Comparison of ENCODE assay signal across 8 cellular contexts in the genomic region with DNA sequence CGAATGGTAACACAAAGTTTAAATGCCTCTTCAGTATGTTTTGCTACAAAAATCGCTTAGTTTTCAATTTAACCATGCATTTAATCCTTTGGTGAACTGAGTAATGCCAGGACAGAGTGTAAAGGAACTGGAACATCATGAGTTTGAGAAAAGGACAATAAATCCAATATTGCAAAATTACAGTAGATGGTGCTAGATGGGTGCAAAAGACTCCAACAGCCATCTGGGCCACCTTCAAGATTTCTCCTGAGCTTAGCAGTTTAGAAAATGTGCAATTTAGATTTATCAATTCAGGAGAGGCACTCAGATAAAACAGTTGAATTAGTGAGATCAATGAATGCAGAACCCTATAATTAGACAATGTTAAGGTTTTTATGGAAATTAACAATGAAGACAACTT. TPM values are rescaled to one million over a fixed set of nuclear protein-coding genes. Genes with fewer than 3 reads are reported as not detected.
A peak's percentile ranks its signal among the peaks of the same experiment; 100 is the strongest.
DNase-seq lines count a peak whose midpoint lies in the region; ATAC-seq, FAIRE-seq and TF ChIP-seq lines count a peak whose summit lies in the region.

No MANE protein-coding gene starts in this region.

- 1% methylated on average over 2 of the region's 2 CpGs for WGBS in SK-N-SH (ENCODE audit: low lambda C conversion rate)

- H3K79me2 ChIP-seq in Karpas-422 (ENCODE audit: low read length) = no peaks in the 10 kb centered on the region
- no peaks in the 10 kb centered on the region for H3K79me2 ChIP-seq in SK-N-SH (ENCODE audit: insufficient read depth)
- H3K79me2 ChIP-seq in keratinocyte (ENCODE audit: control insufficient read depth, insufficient read depth, low read length) = no peaks in the 10 kb centered on the region

- H3K9ac ChIP-seq in Karpas-422 (ENCODE audit: low read length) (no peak overlapping the region), SK-N-SH (no peak overlapping the region), keratinocyte (ENCODE audit: control insufficient read depth, extremely low read depth, insufficient read depth, low read length) (no peak overlapping the region)

- H3K27me3 ChIP-seq in Karpas-422 (ENCODE audit: low read length) (no peaks in the 10 kb centered on the region), SK-N-SH (ENCODE audit: insufficient read depth) (peaks cover 3% of the 10 kb centered on the region; the same call in 1 of the 2 replicates), keratinocyte (ENCODE audit: control insufficient read depth, extremely low read depth, insufficient read depth, low read length) (no peaks in the 10 kb centered on the region)

- peaks cover 4% of the 10 kb centered on the region for H3K9me3 Mint-ChIP-seq in mesothelial cell of epicardium

- peak; percentile 82 for TF ChIP-seq RAD21 in SK-N-SH (IDR thresholded peaks at IDR 0.05; ENCODE audit: low read length)

- no peaks in the 10 kb centered on the region for H4K20me1 ChIP-seq in Karpas-422 (ENCODE audit: insufficient read depth, low read depth, low read length)
- 0 out of 2 replicates have a peak, but pooled peaks cover 4% of the 10 kb centered on the region for H4K20me1 ChIP-seq in SK-N-SH (ENCODE audit: insufficient read depth)
- no peaks in the 10 kb centered on the region for H4K20me1 ChIP-seq in keratinocyte (ENCODE audit: control insufficient read depth, extremely low read depth, insufficient read depth, low read length)

- H3K27ac Mint-ChIP-seq in mesothelial cell of epicardium = no peak overlapping the region

- H3F3A ChIP-seq in SK-N-SH (replicated peaks; ENCODE audit: insufficient read depth) = no peaks in the 10 kb centered on the region

- POLR2A ChIA-PET in SK-N-SH (lab: Yijun Ruan, JAX) = no interaction called here

- H3K36me3 ChIP-seq in Karpas-422 (ENCODE audit: insufficient read depth, low read length) (no peaks in the 10 kb centered on the region), SK-N-SH (replicated peaks in 1 of 2; ENCODE audit: control insufficient read depth in 1 of 2, insufficient read depth in 2 of 2, low read length in 1 of 2) (no peaks in the 10 kb centered on the region), keratinocyte (ENCODE audit: control insufficient read depth in 2 of 2, extremely low read depth in 1 of 2, insufficient read depth in 2 of 2, low read length in 2 of 2) (no peaks in the 10 kb centered on the region)

- peak; percentile 57 for FAIRE-seq in keratinocyte (lab: Jason Lieb, UNC)

- H3K4me3 ChIP-seq in Karpas-422 (ENCODE audit: low read length) (no peak overlapping the region), SK-N-SH (ENCODE audit: low read depth in 2 of 2, low read length in 1 of 2) (no peak overlapping the region), keratinocyte (ENCODE audit: control insufficient read depth in 2 of 3, extremely low read depth in 1 of 3, insufficient read depth in 2 of 3, low read depth in 1 of 3, low read length in 3 of 3) (no peak overlapping the region)

- no peak overlapping the region for H3K4me3 Mint-ChIP-seq in mesothelial cell of epicardium

- dilution Hi-C loops in keratinocyte (cut with MboI; ENCODE audit: extremely low pct_ligation_motif_present, low sequenced_read_pairs) = no loop called here

- H2AFZ ChIP-seq in Karpas-422 (ENCODE audit: low read length) (no peak overlapping the region), SK-N-SH (ENCODE audit: low read depth) (no peak overlapping the region), keratinocyte (ENCODE audit: control insufficient read depth, low read length) (no peak overlapping the region)

- H3K4me2 ChIP-seq in Karpas-422 (ENCODE audit: low read depth, low read length, poor library complexity, severe bottlenecking) (no peak overlapping the region), SK-N-SH (no peak overlapping the region), keratinocyte (ENCODE audit: control insufficient read depth, extremely low read depth, insufficient read depth, low read depth, low read length) (no peak overlapping the region)

- H3K27ac ChIP-seq in Karpas-422 (ENCODE audit: low read length) (no peak overlapping the region), SK-N-SH (ENCODE audit: low read depth in 2 of 2, low read length in 1 of 2) (no peak overlapping the region), keratinocyte (ENCODE audit: control insufficient read depth, insufficient read depth, low read length) (no peak overlapping the region)

- TF ChIP-seq CTCF in SK-N-SH (IDR thresholded peaks at IDR 0.05) = peak; percentile 58
- peak in 1 of 3 experiments; percentile 30 for TF ChIP-seq CTCF in keratinocyte (optimal IDR thresholded peaks at IDR 0.05 in 1 of 3, IDR thresholded peaks at IDR 0.05 in 1 of 3, conservative IDR thresholded peaks at IDR 0.05 in 1 of 3; ENCODE audit: extremely low read depth in 1 of 3, insufficient read depth in 2 of 3, low read length in 3 of 3)
- no peak for TF ChIP-seq CTCF in mesothelial cell of epicardium (IDR thresholded peaks at IDR 0.05; ENCODE audit: unreplicated experiment)

- H3K9me3 ChIP-seq in Karpas-422 (ENCODE audit: low read length) (no peaks in the 10 kb centered on the region), SK-N-SH (no peaks in the 10 kb centered on the region), keratinocyte (ENCODE audit: control insufficient read depth, low read depth, low read length) (no peaks in the 10 kb centered on the region)

- CTCF ChIA-PET in SK-N-SH (lab: Yijun Ruan, JAX) = interaction anchor here (0.8 to 2.5 kb wide), 6 partner anchors 35 to 384 kb away, joined by 3 to 23 read pairs (median 5); no protein-coding TSS in a partner anchor

- H3K9me2 ChIP-seq in Karpas-422 (replicated peaks; ENCODE audit: insufficient read depth, low read length) = no peaks in the 10 kb centered on the region
- H3K9me2 ChIP-seq in SK-N-SH = no peaks in the 10 kb centered on the region

- ATAC-seq in GM21737 (IDR thresholded peaks at IDR 0.05; ENCODE audit: unreplicated experiment) = no peak
- no peak for ATAC-seq in GM18511 (IDR thresholded peaks at IDR 0.05; ENCODE audit: unreplicated experiment)

- H3K9me1 ChIP-seq in keratinocyte (ENCODE audit: control insufficient read depth, extremely low read depth, insufficient read depth, low read length) = no peaks in the 10 kb centered on the region

- H3K27me3 Mint-ChIP-seq in mesothelial cell of epicardium (ENCODE audit: low read depth) = no peaks in the 10 kb centered on the region

- peaks cover 3% of the 10 kb centered on the region for H3K4me1 Mint-ChIP-seq in mesothelial cell of epicardium

- no peak for TF ChIP-seq EP300 in SK-N-SH (IDR thresholded peaks at IDR 0.05; ENCODE audit: borderline replicate concordance in 1 of 2, low read depth in 1 of 2, low read length in 1 of 2)

- no peaks in the 10 kb centered on the region for H3K36me3 Mint-ChIP-seq in mesothelial cell of epicardium

- DNase-seq in D341Med (ENCODE audit: low spot score) (peak; percentile 27), Karpas-422 (peak; percentile 49), SK-N-SH (peak; percentile 19), keratinocyte (ENCODE audit: low read depth, low spot score) (no peak), mesothelial cell of epicardium (ENCODE audit: low spot score in 2 of 2, unreplicated experiment in 2 of 2) (no peak)
- no peak for DNase-seq in activated CD4-positive, alpha-beta T cell treated with anti-CD3 and anti-CD28 coated beads for 1 hour

- H3K4me1 ChIP-seq in Karpas-422 (ENCODE audit: low read length) (no peaks in the 10 kb centered on the region), SK-N-SH (ENCODE audit: control insufficient read depth in 1 of 2, insufficient read depth in 2 of 2, low read depth in 1 of 2, low read length in 1 of 2) (no peaks in the 10 kb centered on the region; a peak in 2 of 4 replicates), keratinocyte (ENCODE audit: control insufficient read depth, extremely low read depth, insufficient read depth, low read length) (no peaks in the 10 kb centered on the region)

TF ChIP-seq in SK-N-SH, 30 proteins besides CTCF, POLR2A, EP300 and RAD21:
- TF ChIP-seq, protein P1, sequence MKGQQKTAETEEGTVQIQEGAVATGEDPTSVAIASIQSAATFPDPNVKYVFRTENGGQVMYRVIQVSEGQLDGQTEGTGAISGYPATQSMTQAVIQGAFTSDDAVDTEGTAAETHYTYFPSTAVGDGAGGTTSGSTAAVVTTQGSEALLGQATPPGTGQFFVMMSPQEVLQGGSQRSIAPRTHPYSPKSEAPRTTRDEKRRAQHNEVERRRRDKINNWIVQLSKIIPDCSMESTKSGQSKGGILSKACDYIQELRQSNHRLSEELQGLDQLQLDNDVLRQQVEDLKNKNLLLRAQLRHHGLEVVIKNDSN (IDR thresholded peaks at IDR 0.05; ENCODE audit: borderline replicate concordance, low read depth) = no peak
- peak; percentile 65 for TF ChIP-seq SMC3 (IDR thresholded peaks at IDR 0.05; ENCODE audit: low read depth, low read length)

RNA-seq across cellular contexts. Expression of a gene that starts 33.2 kb away (rescaled TPM):
- total RNA-seq in Karpas-422 (2014; rRNA removed; shearing (Covaris generic); ENCODE audit: low replicate concordance) = not detected in 2 replicates
- polyA plus RNA-seq in SK-N-SH (2012; rRNA removed) (30.9 and 35.4 TPM in 2 replicates), keratinocyte (44.1 to 45.4 TPM (median 44.5 TPM) in 3 replicates)
- polyA plus RNA-seq in SK-N-SH (2012; cell fraction: cytosol; rRNA removed) = 20.1 and 26.9 TPM in 2 replicates
- 29.1 and 29.8 TPM in 2 replicates for polyA plus RNA-seq in SK-N-SH (2012; cell fraction: nucleus; rRNA removed)
- polyA plus RNA-seq in keratinocyte (2011; ENCODE audit: low read depth) = 17.9 TPM
- 27.4 and 50.7 TPM in 2 replicates for polyA plus RNA-seq in keratinocyte (2011; cell fraction: cytosol; rRNA removed)
- 42.0 and 56.6 TPM in 2 replicates for polyA plus RNA-seq in keratinocyte (2011; cell fraction: nucleus; rRNA removed)
- polyA plus RNA-seq in keratinocyte (2012; ENCODE audit: low replicate concordance) = 42.3 and 49.5 TPM in 2 replicates
- polyA minus RNA-seq in keratinocyte = 12.6 to 18.0 TPM (median 15.5 TPM) in 3 replicates
- polyA minus RNA-seq in keratinocyte (2011; cell fraction: cytosol; rRNA and poly(A)+ RNA removed) = 81.3 TPM
- polyA minus RNA-seq in keratinocyte (2011; cell fraction: nucleus; rRNA and poly(A)+ RNA removed) = 24.9 and 30.6 TPM in 2 replicates
- 21.4 to 24.0 TPM (median 22.0 TPM) in 3 replicates for total RNA-seq in mesothelial cell of epicardium

Comparison
In these comparisons a context has a peak if more than half of its experiments do, and no peak if none do; other contexts are left out.
1. DNase-seq: peak in D341Med (single experiment), Karpas-422 (single experiment) and SK-N-SH (single experiment); none in keratinocyte (single experiment), mesothelial cell of epicardium (0 of 2) and activated CD4-positive, alpha-beta T cell treated with anti-CD3 and anti-CD28 coated beads for 1 hour (single experiment).
2. RNA of a gene that starts 33.2 kb away (total RNA-seq): 21.4 to 24.0 TPM in mesothelial cell of epicardium; not detected in Karpas-422; every median in the first group is over 10 times any median in the second.